In the genomic region with DNA sequence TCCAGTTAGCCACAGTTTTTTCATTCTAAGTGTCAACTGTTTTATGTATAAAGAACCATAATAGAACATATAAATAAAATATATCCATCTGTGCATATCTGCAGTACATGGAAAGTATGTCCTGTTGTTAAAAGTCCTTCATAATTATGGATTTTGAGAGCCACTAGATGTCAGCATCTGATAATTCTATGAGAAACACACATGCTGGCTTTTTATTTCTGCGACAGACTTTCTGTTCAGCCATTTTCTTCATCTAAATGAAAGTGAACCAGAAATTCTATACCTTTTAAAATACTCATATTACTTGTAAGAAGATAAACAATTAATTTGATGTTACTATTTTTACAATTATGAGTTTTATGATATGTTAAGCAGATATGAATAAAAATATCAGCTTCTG, we compare ENCODE assay signal across 9 cellular contexts.
DNase-seq lines count a peak whose midpoint lies in the region; ATAC-seq, FAIRE-seq and TF ChIP-seq lines count a peak whose summit lies in the region.
"Had no signal": no experiment of that assay in that cellular context is flagged by ENCODE, and none has a peak within 500 bp of the region (broad histone marks: within the 10 kb centered on the region; RNA-seq: fewer than 3 reads in every experiment).

No MANE protein-coding gene starts in this region.

- DNase-seq in GM10266 (ENCODE audit: extremely low spot score) = peak; percentile 7
- peak; percentile 73 for DNase-seq in NCI-H2227 (lab: John Stamatoyannopoulos, UW; ENCODE audit: unreplicated experiment)
- peak; percentile 2 for DNase-seq in mammary epithelial cell
- DNase-seq in neural progenitor cell (ENCODE audit: low spot score) = no peak
- no peak for DNase-seq in kidney
- DNase-seq in NCI-H1436 treated with DMSO at 0.1 percent for 48 hours (lab: John Stamatoyannopoulos, UW) = no peak
- DNase-seq: small intestine had no signal

- WGBS in mammary epithelial cell (ENCODE audit: low coverage, missing lambda C conversion rate) = 0% methylated on average over 1 of the region's 1 CpG

- in situ Hi-C loops in mammary epithelial cell (cut with MboI; ENCODE audit: low sequenced_read_pairs in 2 of 2) = loop anchor here (10.0 to 25.0 kb wide), 2 partner anchors 327 to 334 kb away; no protein-coding TSS in a partner anchor

- no peak for ATAC-seq in GM18909 (IDR thresholded peaks at IDR 0.05; ENCODE audit: poor library complexity, unreplicated experiment)
- ATAC-seq in HG02642 (IDR thresholded peaks at IDR 0.05; ENCODE audit: poor library complexity, unreplicated experiment) = no peak

- no peaks in the 10 kb centered on the region for H3K36me3 Mint-ChIP-seq in neural progenitor cell

- no peaks in the 10 kb centered on the region for H3F3A ChIP-seq in neural progenitor cell (ENCODE audit: low read depth)

- H2AFZ ChIP-seq in mammary epithelial cell (ENCODE audit: low read depth, low read length) (no peak overlapping the region), neural progenitor cell (replicated peaks) (no peak overlapping the region)

- H3K36me3 ChIP-seq in mammary epithelial cell (ENCODE audit: insufficient read depth, low read length) (no peaks in the 10 kb centered on the region), neural progenitor cell (no peaks in the 10 kb centered on the region), kidney (ENCODE audit: control insufficient read depth in 1 of 2, insufficient read depth in 2 of 2, low read length in 2 of 2) (no peaks in the 10 kb centered on the region)

- peaks cover 7% of the 10 kb centered on the region for H3K4me1 Mint-ChIP-seq in neural progenitor cell

- peak; percentile 13 for TF ChIP-seq CTCF in GM10266 (IDR thresholded peaks at IDR 0.05; ENCODE audit: control insufficient read depth, insufficient read depth, low read depth, missing control alignments)
- peak; percentile 10 to 46 for TF ChIP-seq CTCF in mammary epithelial cell (conservative IDR thresholded peaks at IDR 0.05 in 1 of 2, IDR thresholded peaks at IDR 0.05 in 1 of 2; ENCODE audit: extremely low read depth in 1 of 2, insufficient read depth in 1 of 2, low read depth in 1 of 2, low read length in 2 of 2)
- peak; percentile 46 for TF ChIP-seq CTCF in neural progenitor cell (IDR thresholded peaks at IDR 0.05)
- no peak for TF ChIP-seq CTCF in kidney (IDR thresholded peaks at IDR 0.05; ENCODE audit: borderline replicate concordance, extremely low read depth, insufficient read depth)

- CTCF ChIA-PET in mammary epithelial cell (lab: Charles Lee; ENCODE audit: low non-redundant PET) = no interaction called here

- intact Hi-C loops in mammary epithelial cell (cut with micrococcal nuclease) = loop anchor here (1.0 kb wide), 1 partner anchor 332 kb away; no protein-coding TSS in a partner anchor
- intact Hi-C loops in kidney (cut with DNase I) = no loop called here

- BruUV-seq in mammary epithelial cell (replicated peaks; lab: Mats Ljungman, UMichigan) = no TSS peak

- H3K4me1 ChIP-seq in mammary epithelial cell (ENCODE audit: insufficient read depth, low read length) (no peaks in the 10 kb centered on the region), neural progenitor cell (no peaks in the 10 kb centered on the region), kidney (ENCODE audit: control insufficient read depth in 1 of 2, insufficient read depth in 1 of 2, low read depth in 1 of 2, low read length in 2 of 2) (no peaks in the 10 kb centered on the region)

- no peak overlapping the region for H3K9ac ChIP-seq in mammary epithelial cell (ENCODE audit: insufficient read depth, low read length)
- no peak overlapping the region for H3K9ac ChIP-seq in neural progenitor cell
- H3K9ac ChIP-seq in kidney (ENCODE audit: low read length in 2 of 2) = no peak overlapping the region

- H3K27me3 ChIP-seq in mammary epithelial cell (ENCODE audit: insufficient read depth, low read length) (no peaks in the 10 kb centered on the region), neural progenitor cell (no peaks in the 10 kb centered on the region)

- no peak overlapping the region for H3K27ac Mint-ChIP-seq in neural progenitor cell

- no peak for FAIRE-seq in kidney (lab: Jason Lieb, UNC)
- FAIRE-seq: small intestine had no signal

- no peak overlapping the region for H3K4me3 Mint-ChIP-seq in neural progenitor cell

- dilution Hi-C loops in mammary epithelial cell (cut with HindIII; ENCODE audit: low sequenced_read_pairs) = no loop called here

- H3K27ac ChIP-seq in mammary epithelial cell (ENCODE audit: insufficient read depth, low read depth, low read length) (no peak overlapping the region), neural progenitor cell (no peak overlapping the region), kidney (ENCODE audit: low read depth in 2 of 2, low read length in 2 of 2) (no peak overlapping the region)

- H3K4me2 ChIP-seq in mammary epithelial cell (ENCODE audit: insufficient read depth, low read depth, low read length) = no peak overlapping the region
- no peak overlapping the region for H3K4me2 ChIP-seq in neural progenitor cell

- H4K20me1 ChIP-seq in mammary epithelial cell (ENCODE audit: insufficient read depth, low read length) = no peaks in the 10 kb centered on the region
- no peaks in the 10 kb centered on the region for H4K20me1 ChIP-seq in neural progenitor cell (ENCODE audit: low read depth)

- no peaks in the 10 kb centered on the region for H3K9me3 Mint-ChIP-seq in neural progenitor cell

- H3K9me3 ChIP-seq in mammary epithelial cell (replicated peaks; ENCODE audit: insufficient read depth, low read length) (no peaks in the 10 kb centered on the region), neural progenitor cell (ENCODE audit: low read depth) (no peaks in the 10 kb centered on the region), kidney (ENCODE audit: control insufficient read depth in 1 of 2, low read length in 2 of 2) (no peaks in the 10 kb centered on the region)

- H3K79me2 ChIP-seq in mammary epithelial cell (ENCODE audit: insufficient read depth, low read length) (no peaks in the 10 kb centered on the region), neural progenitor cell (ENCODE audit: low read depth) (no peaks in the 10 kb centered on the region)

- H3K4me3 ChIP-seq in mammary epithelial cell (replicated peaks in 1 of 3; ENCODE audit: insufficient read depth in 1 of 3, low read depth in 2 of 3, low read length in 3 of 3) (no peak overlapping the region), neural progenitor cell (no peak overlapping the region), kidney (ENCODE audit: low read length in 2 of 2) (no peak overlapping the region)

- no peaks in the 10 kb centered on the region for H3K27me3 Mint-ChIP-seq in neural progenitor cell (ENCODE audit: insufficient read depth, low read depth)

Comparison
In these comparisons a context has a peak if more than half of its experiments do, and no peak if none do; other contexts are left out.
1. DNase-seq: peak in GM10266 (single experiment), NCI-H2227 (single experiment) and mammary epithelial cell (single experiment); none in neural progenitor cell (single experiment), kidney (single experiment) and NCI-H1436 treated with DMSO at 0.1 percent for 48 hours (single experiment).